In genomic region chr13:38093425-38093824, GRCh38 we compare ENCODE assay signal across 20 cellular contexts.
A peak's percentile ranks its signal among the peaks of the same experiment; 100 is the strongest.
DNase-seq lines count a peak whose midpoint lies in the region; ATAC-seq and TF ChIP-seq lines count a peak whose summit lies in the region.
"Had no signal": no experiment of that assay in that cellular context is flagged by ENCODE, and none has a peak within 500 bp of the region (broad histone marks: within the 10 kb centered on the region; RNA-seq: fewer than 3 reads in every experiment).

No MANE protein-coding gene starts in this region.

- H3K27ac ChIP-seq in neural progenitor cell: no peak overlapping the region
- H3K27ac ChIP-seq: 22Rv1; A549; BLaER1 treated with 17β-estradiol and CSF1 and Interleukin-3, amounts not matched to agents 10 nM and 100 nM; C4-2B had no signal

- no peaks in the 10 kb centered on the region for H3K4me1 ChIP-seq in neural progenitor cell
- H3K4me1 ChIP-seq: A549; BLaER1 treated with 17β-estradiol and CSF1 and Interleukin-3, amounts not matched to agents 10 nM and 100 nM; Caco-2 had no signal

- no peaks in the 10 kb centered on the region for H3K27me3 Mint-ChIP-seq in activated naive CD4-positive, alpha-beta T cell treated with anti-CD3 and anti-CD28 coated beads, Interleukin-2, amount 50 U/mL, for 24 hours
- H3K27me3 Mint-ChIP-seq in neural progenitor cell (ENCODE audit: insufficient read depth, low read depth): no peaks in the 10 kb centered on the region
- H3K27me3 Mint-ChIP-seq: B cell; CD4-positive, alpha-beta T cell had no signal

- no peaks in the 10 kb centered on the region for H3K4me1 Mint-ChIP-seq in activated naive CD4-positive, alpha-beta T cell treated with anti-CD3 and anti-CD28 coated beads, Interleukin-2, amount 50 U/mL, for 24 hours
- H3K4me1 Mint-ChIP-seq in neural progenitor cell: peaks cover 4% of the 10 kb centered on the region
- H3K4me1 Mint-ChIP-seq: B cell had no signal

- no peak for DNase-seq in activated naive CD4-positive, alpha-beta T cell treated with anti-CD3 and anti-CD28 coated beads, Interleukin-2, amount 50 U/mL, for 72 hours (ENCODE audit: low spot score in 2 of 2)
- DNase-seq in NCI-H446 treated with DMSO at 0.1 percent for 48 hours (lab: John Stamatoyannopoulos, UW) (peak; percentile 85), neural progenitor cell (ENCODE audit: low spot score) (no peak), DMS79 (lab: John Stamatoyannopoulos, UW) (no peak)
- DNase-seq: AML-193; Caco-2; Calu3; CD4-positive, alpha-beta T cell; CD8-positive, alpha-beta T cell; DND-41; EL; GDM1 had no signal

- H3K4me3 ChIP-seq in neural progenitor cell: no peak overlapping the region
- H3K4me3 ChIP-seq: A549; BLaER1 treated with 17β-estradiol and CSF1 and Interleukin-3, amounts not matched to agents 10 nM and 100 nM; GM12878 had no signal

- ATAC-seq in activated naive CD4-positive, alpha-beta T cell treated with anti-CD3 and anti-CD28 coated beads, Interleukin-2, amount 50 U/mL, for 72 hours: no peak
- no peak for ATAC-seq in GM18907 (IDR thresholded peaks at IDR 0.05; ENCODE audit: unreplicated experiment)
- ATAC-seq: A549; CD8-positive, alpha-beta T cell; GM12878 had no signal

- no peaks in the 10 kb centered on the region for H3K36me3 Mint-ChIP-seq in activated naive CD4-positive, alpha-beta T cell treated with anti-CD3 and anti-CD28 coated beads, Interleukin-2, amount 50 U/mL, for 24 hours
- H3K36me3 Mint-ChIP-seq in activated naive CD4-positive, alpha-beta T cell treated with anti-CD3 and anti-CD28 coated beads, Interleukin-2, amount 50 U/mL, for 72 hours: no peaks in the 10 kb centered on the region
- H3K36me3 Mint-ChIP-seq in neural progenitor cell: no peaks in the 10 kb centered on the region
- H3K36me3 Mint-ChIP-seq: CD8-positive, alpha-beta T cell had no signal

- peak overlapping the region; percentile 46 for H3K27ac Mint-ChIP-seq in activated naive CD4-positive, alpha-beta T cell treated with anti-CD3 and anti-CD28 coated beads, Interleukin-2, amount 50 U/mL, for 24 hours
- no peak overlapping the region for H3K27ac Mint-ChIP-seq in activated naive CD4-positive, alpha-beta T cell treated with anti-CD3 and anti-CD28 coated beads, Interleukin-2, amount 50 U/mL, for 72 hours
- H3K27ac Mint-ChIP-seq in neural progenitor cell: no peak overlapping the region
- H3K27ac Mint-ChIP-seq: B cell; CD4-positive, alpha-beta T cell; CD8-positive, alpha-beta T cell had no signal

- H3K9me3 ChIP-seq in neural progenitor cell (ENCODE audit: low read depth): no peaks in the 10 kb centered on the region
- H3K9me3 ChIP-seq: A549, Caco-2 had no signal

- peaks cover 9% of the 10 kb centered on the region for H3K9me3 Mint-ChIP-seq in activated naive CD4-positive, alpha-beta T cell treated with anti-CD3 and anti-CD28 coated beads, Interleukin-2, amount 50 U/mL, for 24 hours
- H3K9me3 Mint-ChIP-seq in activated naive CD4-positive, alpha-beta T cell treated with anti-CD3 and anti-CD28 coated beads, Interleukin-2, amount 50 U/mL, for 72 hours: peaks cover 4 to 7% of the 10 kb centered on the region in 2 donors
- no peaks in the 10 kb centered on the region for H3K9me3 Mint-ChIP-seq in neural progenitor cell
- H3K9me3 Mint-ChIP-seq: CD4-positive, alpha-beta T cell; CD8-positive, alpha-beta T cell had no signal

- no peaks in the 10 kb centered on the region for H3K79me2 ChIP-seq in neural progenitor cell (ENCODE audit: low read depth)

- H2AFZ ChIP-seq in neural progenitor cell (replicated peaks): peak overlapping the region; percentile 7

- TF ChIP-seq CTCF in neural progenitor cell (IDR thresholded peaks at IDR 0.05): no peak

- no peaks in the 10 kb centered on the region for H3K36me3 ChIP-seq in neural progenitor cell
- H3K36me3 ChIP-seq: BLaER1 treated with 17β-estradiol and CSF1 and Interleukin-3, amounts not matched to agents 10 nM and 100 nM had no signal

- no peak overlapping the region for H3K9ac ChIP-seq in neural progenitor cell
- H3K9ac ChIP-seq: BLaER1 treated with 17β-estradiol and CSF1 and Interleukin-3, amounts not matched to agents 10 nM and 100 nM had no signal

- no peak overlapping the region for H3K4me2 ChIP-seq in neural progenitor cell
- H3K4me2 ChIP-seq: A549; BLaER1 treated with 17β-estradiol and CSF1 and Interleukin-3, amounts not matched to agents 10 nM and 100 nM had no signal

- H3K4me3 Mint-ChIP-seq in activated naive CD4-positive, alpha-beta T cell treated with anti-CD3 and anti-CD28 coated beads, Interleukin-2, amount 50 U/mL, for 24 hours: no peak overlapping the region
- H3K4me3 Mint-ChIP-seq in neural progenitor cell: no peak overlapping the region
- H3K4me3 Mint-ChIP-seq: B cell; CD4-positive, alpha-beta T cell; CD8-positive, alpha-beta T cell had no signal

- H4K20me1 ChIP-seq in neural progenitor cell (ENCODE audit: low read depth): no peaks in the 10 kb centered on the region
- H4K20me1 ChIP-seq: BLaER1 treated with 17β-estradiol and CSF1 and Interleukin-3, amounts not matched to agents 10 nM and 100 nM had no signal

- no peaks in the 10 kb centered on the region for H3K27me3 ChIP-seq in neural progenitor cell
- H3K27me3 ChIP-seq: BLaER1 treated with 17β-estradiol and CSF1 and Interleukin-3, amounts not matched to agents 10 nM and 100 nM had no signal

- no peaks in the 10 kb centered on the region for H3F3A ChIP-seq in neural progenitor cell (ENCODE audit: low read depth)
